In genomic region chr4:149145803-149146202, GRCh38 we compare ENCODE assay signal across 1 cellular context.
TF ChIP-seq lines count a peak whose summit lies in the region.

No MANE protein-coding gene starts in this region.

TF ChIP-seq in SK-N-SH, 30 proteins besides CTCF, POLR2A, EP300 and RAD21 (continued from another document):
- no peak for TF ChIP-seq SIN3A (IDR thresholded peaks at IDR 0.05; ENCODE audit: borderline replicate concordance, low read depth, low read length)
- TF ChIP-seq ZBTB33 (IDR thresholded peaks at IDR 0.05; ENCODE audit: borderline replicate concordance, low read depth), result no peak
- TF ChIP-seq CHD2 (IDR thresholded peaks at IDR 0.05; ENCODE audit: low read length, partially characterized antibody), result no peak
- TF ChIP-seq NFIC (IDR thresholded peaks at IDR 0.05; ENCODE audit: borderline replicate concordance), result no peak
- no peak for TF ChIP-seq RXRA (IDR thresholded peaks at IDR 0.05; ENCODE audit: borderline replicate concordance, low read depth)
- TF ChIP-seq SMC3 (IDR thresholded peaks at IDR 0.05; ENCODE audit: low read depth, low read length), result no peak
- peak; percentile 71 for TF ChIP-seq TCF12 (IDR thresholded peaks at IDR 0.05)
- TF ChIP-seq RCOR1 (IDR thresholded peaks at IDR 0.05; ENCODE audit: low read length), result no peak
